ENCODE assay signal across 30 cellular contexts in the genomic region with DNA sequence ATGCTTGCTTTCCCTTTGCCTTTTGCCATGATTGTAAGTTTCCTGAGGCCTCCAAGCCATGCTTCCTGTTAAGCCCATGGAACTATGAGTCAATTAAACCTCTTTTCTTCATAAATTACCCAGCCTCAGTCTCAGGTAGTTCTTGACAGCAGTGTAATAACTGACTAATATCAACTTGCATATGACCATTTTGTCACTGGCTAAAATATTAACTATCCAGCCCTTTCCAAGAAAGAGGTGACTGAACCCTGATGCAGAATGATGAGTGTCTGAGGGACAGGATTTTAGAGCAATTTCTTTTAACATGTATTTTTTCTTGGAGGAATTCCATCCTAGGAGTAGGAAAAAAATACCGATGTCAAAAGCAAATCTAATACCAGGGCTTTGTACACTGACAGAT.
"Had no signal": no experiment of that assay in that cellular context is flagged by ENCODE, and none has a peak within 500 bp of the region (broad histone marks: within the 10 kb centered on the region; RNA-seq: fewer than 3 reads in every experiment).

No MANE protein-coding gene starts in this region.

- H3K36me3 ChIP-seq: neural progenitor cell, ovary, spleen, suprapubic skin, tibial artery, transverse colon, upper lobe of right lung, vagina had no signal

- H3K4me3 ChIP-seq: neural progenitor cell, ovary, psoas muscle, skin epidermis, smooth muscle cell, spleen, suprapubic skin, testis, tibial artery, transverse colon, upper lobe of right lung, vagina had no signal

- DNase-seq: naive thymus-derived CD8-positive, alpha-beta T cell; nephron progenitor cell; occipital lobe; ovary; posterior cingulate gyrus; psoas muscle; right cardiac atrium; spleen; stimulated activated CD4-positive, alpha-beta T cell treated with anti-CD3 and anti-CD28 coated beads, Interleukin-12 subunit alpha, Interleukin-12 subunit beta, amount 100 ng/mL, for 4 hours; stimulated activated CD4-positive, alpha-beta T cell treated with anti-CD3 and anti-CD28 coated beads, Interleukin-1b, Interleukin-23, amount 100 ng/mL, for 48 hours; stimulated activated CD4-positive, alpha-beta T cell treated with anti-CD3 and anti-CD28 coated beads, Interleukin-4, amount 100 ng/mL, for 1 hour; stimulated activated CD4-positive, alpha-beta T cell treated with anti-CD3 and anti-CD28 coated beads, Interleukin-4, amount 100 ng/mL, for 4 hours; stimulated activated CD8-positive, alpha-beta memory T cell treated with anti-CD3 and anti-CD28 coated beads, Interleukin-4, amount 100 ng/mL, for 48 hours; stimulated activated naive CD4-positive, alpha-beta T cell; stimulated activated naive CD8-positive, alpha-beta T cell treated with anti-CD3 and anti-CD28 coated beads, Interleukin-15, amount 100 ng/mL, for 72 hours; stimulated activated naive CD8-positive, alpha-beta T cell treated with anti-CD3 and anti-CD28 coated beads, Interleukin-15, Interleukin-2, amounts not matched to agents 100 U/mL and 50 U/mL, for 24 hours; substantia nigra; testis; tibial artery; transverse colon; upper lobe of right lung had no signal

- H3K27ac ChIP-seq: neural progenitor cell, ovary, parathyroid adenoma, psoas muscle, skin epidermis, spleen, suprapubic skin, testis, tibial artery, transverse colon, upper lobe of right lung, vagina had no signal

- H3K79me2 ChIP-seq: parathyroid adenoma had no signal

- H3K9ac ChIP-seq: neural progenitor cell, parathyroid adenoma had no signal

- H3K4me1 ChIP-seq: neural progenitor cell, parathyroid adenoma, psoas muscle, spleen, transverse colon, upper lobe of right lung had no signal

- ATAC-seq: naive thymus-derived CD8-positive, alpha-beta T cell; natural killer cell treated with Interleukin-12 subunit alpha and Interleukin-12 subunit beta and Interleukin-15 and Interleukin-18, amount 100 ng/mL, for 72 hours; psoas muscle; right cardiac atrium; sciatic nerve; stimulated activated memory B cell treated with anti-CD40 and anti-IgM and Interleukin-4, amounts not matched to agents 10 μg/mL and 1 μg/mL and 100 μg/mL, for 72 hours; stimulated activated naive CD8-positive, alpha-beta T cell treated with anti-CD3 and anti-CD28 coated beads, Interleukin-15, amount 100 ng/mL, for 72 hours; stimulated activated naive CD8-positive, alpha-beta T cell treated with anti-CD3 and anti-CD28 coated beads, Interleukin-15, Interleukin-2, amounts not matched to agents 100 U/mL and 50 U/mL, for 24 hours; upper lobe of right lung had no signal

- H3K4me2 ChIP-seq: neural progenitor cell, smooth muscle cell had no signal

- H2AFZ ChIP-seq: neural progenitor cell, parathyroid adenoma had no signal

- H3K9me3 ChIP-seq: ovary, psoas muscle, suprapubic skin, testis, tibial artery, upper lobe of right lung, vagina had no signal

- H3K27me3 ChIP-seq: neural progenitor cell, ovary, spleen, suprapubic skin, testis, tibial artery, transverse colon, upper lobe of right lung, vagina had no signal
